18 cellular contexts compared by ENCODE assay signal in the genomic region with DNA sequence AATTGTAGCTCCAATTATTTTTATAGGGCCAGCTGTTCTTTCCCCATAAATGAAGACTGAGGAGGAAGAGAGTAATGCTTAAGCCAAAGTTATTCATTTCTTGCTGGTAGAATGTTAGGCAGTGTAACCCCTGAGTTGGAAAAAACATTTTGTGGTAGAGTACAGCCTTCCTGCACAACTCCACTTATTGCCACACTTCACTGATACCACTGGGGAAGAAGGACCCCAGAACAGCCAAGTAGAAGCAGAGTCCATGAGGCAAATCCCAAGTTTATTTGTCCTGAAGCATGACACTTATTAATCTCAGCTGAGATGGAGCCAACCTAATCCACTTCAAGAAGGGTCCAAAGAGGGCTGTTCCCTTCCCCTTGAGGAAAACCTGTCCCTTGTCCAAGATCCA.
DNase-seq lines count a peak whose midpoint lies in the region; ATAC-seq and TF ChIP-seq lines count a peak whose summit lies in the region.
"Had no signal": no experiment of that assay in that cellular context is flagged by ENCODE, and none has a peak within 500 bp of the region (broad histone marks: within the 10 kb centered on the region; RNA-seq: fewer than 3 reads in every experiment).

No MANE protein-coding gene starts in this region.

- peak; percentile 34 for ATAC-seq in gastroesophageal sphincter
- ATAC-seq: A549; CD8-positive, alpha-beta T cell had no signal

- H3K36me3 Mint-ChIP-seq in nephron progenitor cell (ENCODE audit: low read depth) = no peaks in the 10 kb centered on the region
- H3K36me3 Mint-ChIP-seq: CD8-positive, alpha-beta T cell had no signal

- H3K4me3 ChIP-seq in gastroesophageal sphincter = no peak overlapping the region
- H3K4me3 ChIP-seq: A549; BLaER1 treated with 17β-estradiol and CSF1 and Interleukin-3, amounts not matched to agents 10 nM and 100 nM had no signal

- TF ChIP-seq POLR2A in gastroesophageal sphincter (IDR thresholded peaks at IDR 0.05) = no peak

- H3K27ac ChIP-seq in VCaP (peak overlapping the region; percentile 43), gastroesophageal sphincter (no peak overlapping the region), caudate nucleus (ENCODE audit: low read depth, low read length) (no peak overlapping the region)
- H3K27ac ChIP-seq: 22Rv1; A549; BLaER1 treated with 17β-estradiol and CSF1 and Interleukin-3, amounts not matched to agents 10 nM and 100 nM; C4-2B had no signal

- TF ChIP-seq CTCF in VCaP (conservative IDR thresholded peaks at IDR 0.05) (no peak), gastroesophageal sphincter (IDR thresholded peaks at IDR 0.05) (no peak), nephron progenitor cell (IDR thresholded peaks at IDR 0.05) (no peak)

- no peaks in the 10 kb centered on the region for H3K9me3 ChIP-seq in gastroesophageal sphincter
- H3K9me3 ChIP-seq: A549, Caco-2 had no signal

- no peak overlapping the region for H3K4me3 Mint-ChIP-seq in nephron progenitor cell
- H3K4me3 Mint-ChIP-seq: B cell; CD4-positive, alpha-beta T cell; CD8-positive, alpha-beta T cell had no signal

- peaks cover 3% of the 10 kb centered on the region for H3K9me3 Mint-ChIP-seq in nephron progenitor cell

- peaks cover 3% of the 10 kb centered on the region for H3K27me3 ChIP-seq in gastroesophageal sphincter

- H3K4me1 ChIP-seq in gastroesophageal sphincter = no peaks in the 10 kb centered on the region
- H3K4me1 ChIP-seq: A549, Caco-2 had no signal

- TF ChIP-seq EP300 in gastroesophageal sphincter (IDR thresholded peaks at IDR 0.05) = no peak

- H3K27ac Mint-ChIP-seq in nephron progenitor cell = peak overlapping the region; percentile 23
- H3K27ac Mint-ChIP-seq: B cell; CD4-positive, alpha-beta T cell; CD8-positive, alpha-beta T cell had no signal

- H3K27me3 Mint-ChIP-seq in nephron progenitor cell (ENCODE audit: low read depth, poor library complexity) = peaks cover 80% of the 10 kb centered on the region

- peaks cover 42% of the 10 kb centered on the region for H3K4me1 Mint-ChIP-seq in nephron progenitor cell
- H3K4me1 Mint-ChIP-seq: B cell had no signal

- DNase-seq in DMS79 treated with DMSO at 0.1 percent for 48 hours (lab: John Stamatoyannopoulos, UW) = peak; percentile 33
- no peak for DNase-seq in DMS79 (lab: John Stamatoyannopoulos, UW)
- DNase-seq in nephron progenitor cell = no peak
- no peak for DNase-seq in caudate nucleus (lab: John Stamatoyannopoulos, UW)
- DNase-seq in NCI-H146 treated with DMSO at 0.1 percent for 48 hours (lab: John Stamatoyannopoulos, UW; ENCODE audit: unreplicated experiment) = no peak
- DNase-seq: AML-193; Caco-2; Calu3; CD4-positive, alpha-beta T cell; CD8-positive, alpha-beta T cell; GF-D8 had no signal

- H3K36me3 ChIP-seq in gastroesophageal sphincter = no peaks in the 10 kb centered on the region
- H3K36me3 ChIP-seq: BLaER1 treated with 17β-estradiol and CSF1 and Interleukin-3, amounts not matched to agents 10 nM and 100 nM had no signal
